ENCODE assay signal across 8 cellular contexts in the genomic region with DNA sequence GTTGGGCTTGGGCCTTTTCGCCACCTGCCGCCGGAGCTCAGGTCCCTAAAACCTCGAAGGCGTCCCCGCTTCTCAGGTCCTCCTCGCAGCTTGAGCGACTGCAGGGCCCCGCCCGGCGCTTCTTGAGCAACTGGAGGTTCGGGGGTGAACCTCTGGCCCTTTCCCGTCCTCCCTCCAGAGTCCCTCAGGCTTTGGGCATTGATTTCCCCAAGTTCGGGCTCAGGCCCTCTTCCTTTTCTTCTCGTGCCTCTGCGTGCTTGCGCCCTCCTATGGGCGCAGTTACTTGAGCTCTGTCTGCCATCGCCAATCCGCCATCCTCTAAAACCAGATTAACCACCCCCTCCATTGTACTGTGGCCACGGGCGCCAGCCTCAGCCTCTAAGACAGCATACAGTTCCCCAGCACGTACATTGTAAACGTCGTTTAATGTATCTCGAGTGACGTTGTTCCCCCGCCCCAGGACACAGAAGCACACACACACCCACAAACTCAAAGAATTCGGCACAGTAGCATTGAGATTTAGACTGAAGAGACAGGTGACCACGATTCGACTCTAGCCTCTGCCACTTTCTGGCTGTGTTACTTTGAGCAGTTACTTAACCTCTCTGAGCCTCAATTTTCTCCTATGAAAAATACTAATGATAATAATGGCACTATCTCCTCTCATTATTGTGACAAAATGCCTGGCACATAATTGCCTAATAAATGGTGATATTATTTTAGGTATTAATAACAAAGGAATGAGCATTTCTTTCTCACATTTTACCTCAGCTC. TPM values are rescaled to one million over a fixed set of nuclear protein-coding genes. Genes with fewer than 3 reads are reported as not detected.
DNase-seq lines count a peak whose midpoint lies in the region; ATAC-seq and TF ChIP-seq lines count a peak whose summit lies in the region.

No MANE protein-coding gene starts in this region.

- peak; percentile 21 for ATAC-seq in GM19023 (IDR thresholded peaks at IDR 0.05; ENCODE audit: unreplicated experiment)
- ATAC-seq in HG03139 (IDR thresholded peaks at IDR 0.05; ENCODE audit: unreplicated experiment) = peak; percentile 24

- H3K4me1 ChIP-seq in esophagus (ENCODE audit: control insufficient read depth in 2 of 2, insufficient read depth in 2 of 2, low read length in 1 of 2) = peaks cover 8 to 12% of the 10 kb centered on the region in 2 donors
- peaks cover 29% of the 10 kb centered on the region for H3K4me1 ChIP-seq in muscle layer of colon (ENCODE audit: insufficient read depth, low read length)

- H3K27me3 Mint-ChIP-seq in type B pancreatic cell = peaks cover 3% of the 10 kb centered on the region

- H3K9me3 ChIP-seq in esophagus (ENCODE audit: control insufficient read depth in 2 of 2, insufficient read depth in 1 of 2, low read depth in 1 of 2, low read length in 1 of 2) (no peaks in the 10 kb centered on the region), muscle layer of colon (ENCODE audit: low read length) (no peaks in the 10 kb centered on the region)

- H3K27ac ChIP-seq in esophagus (ENCODE audit: low read depth in 2 of 2, low read length in 1 of 2) (peak overlapping the region; percentile 96 to 97), muscle layer of colon (ENCODE audit: low read depth, low read length) (peak overlapping the region; percentile 95)

- peak overlapping the region; percentile 82 for H3K9ac ChIP-seq in muscle layer of colon (ENCODE audit: low read length)

- H3K4me3 ChIP-seq in esophagus (ENCODE audit: low read depth in 1 of 2, low read length in 2 of 2) (peak overlapping the region; percentile 33 to 52), muscle layer of colon (ENCODE audit: low read depth in 1 of 2, low read length in 2 of 2) (peak overlapping the region; percentile 58 to 71)

- H3K36me3 ChIP-seq in esophagus (ENCODE audit: control insufficient read depth in 2 of 2, insufficient read depth in 2 of 2, low read length in 1 of 2) (no peaks in the 10 kb centered on the region), muscle layer of colon (ENCODE audit: insufficient read depth, low read length) (no peaks in the 10 kb centered on the region)

- no peaks in the 10 kb centered on the region for H3K27me3 ChIP-seq in esophagus (ENCODE audit: control insufficient read depth in 1 of 2, insufficient read depth in 2 of 2, low read length in 2 of 2)
- H3K27me3 ChIP-seq in muscle layer of colon (ENCODE audit: control insufficient read depth in 1 of 2, insufficient read depth in 2 of 2, low read length in 2 of 2) = no peaks in the 10 kb centered on the region

- DNase-seq in CD1c-positive myeloid dendritic cell (ENCODE audit: extremely low spot score) (peak; percentile 66), NCI-H82 (lab: John Stamatoyannopoulos, UW) (peak; percentile 99), activated T-cell treated with anti-CD3 and anti-CD28 coated beads for 48 hours (ENCODE audit: low read depth) (peak; percentile 49), type B pancreatic cell (ENCODE audit: extremely low spot score, unreplicated experiment) (no peak)

- H3K36me3 Mint-ChIP-seq in type B pancreatic cell = no peaks in the 10 kb centered on the region

- peak overlapping the region; percentile 87 for H3K4me3 Mint-ChIP-seq in type B pancreatic cell

- no peaks in the 10 kb centered on the region for H3K9me3 Mint-ChIP-seq in type B pancreatic cell

- TF ChIP-seq CTCF in type B pancreatic cell (conservative IDR thresholded peaks at IDR 0.05) = peak; percentile 56

- peaks cover 47% of the 10 kb centered on the region for H3K4me1 Mint-ChIP-seq in type B pancreatic cell (ENCODE audit: unreplicated experiment)

- WGBS in esophagus, 2 donors = 4 to 5% methylated on average over 23 to 31 of the region's 31 CpGs

- peak overlapping the region; percentile 99 for H3K27ac Mint-ChIP-seq in type B pancreatic cell

RNA-seq across cellular contexts. Expression of a gene that starts 22.6 kb away (rescaled TPM):
- 10 to 100 TPM in 1 of 2 donors, 1 to 10 TPM in 1; 9.4 to 27.3 TPM for polyA plus RNA-seq in esophagus
- total RNA-seq in type B pancreatic cell (ENCODE audit: low replicate concordance) = 49.8 and 147 TPM in 2 replicates

RNA-seq across cellular contexts. Expression of a gene that starts 23.1 kb away (rescaled TPM):
- polyA plus RNA-seq in esophagus = 1 to 10 TPM; 1.7 to 4.4 TPM
- 3.9 and 8.3 TPM in 2 replicates for total RNA-seq in type B pancreatic cell (ENCODE audit: low replicate concordance)
